In genomic region chr17:47203984-47204721, GRCh38 we compare ENCODE assay signal across 9 cellular contexts. TPM values are rescaled to one million over a fixed set of nuclear protein-coding genes. Genes with fewer than 3 reads are reported as not detected.
A peak's percentile ranks its signal among the peaks of the same experiment; 100 is the strongest.
DNase-seq lines count a peak whose midpoint lies in the region; ATAC-seq, FAIRE-seq and TF ChIP-seq lines count a peak whose summit lies in the region.
"Had no signal": no experiment of that assay in that cellular context is flagged by ENCODE, and none has a peak within 500 bp of the region (broad histone marks: within the 10 kb centered on the region; RNA-seq: fewer than 3 reads in every experiment).

No MANE protein-coding gene starts in this region.

- in situ Hi-C loops in GM13977 (cut with MboI; ENCODE audit: low pct_unique_long_range_greater_than_20kb, low sequenced_read_pairs, unreplicated experiment): no loop called here

- H3K4me1 Mint-ChIP-seq in activated T-helper 1 cell treated with anti-CD3 and anti-CD28 coated beads, Interleukin-12 subunit alpha, Interleukin-12 subunit beta, Interleukin-2, Interleukin-4 antibody, amounts not matched to agents 30 ng/mL and 10 ng/mL and 1 ng/mL, durations not matched to agents 14 hours and 24 hours and 36 hours (ENCODE audit: low read depth): peaks cover 54% of the 10 kb centered on the region

- H3K36me3 ChIP-seq in heart right ventricle (no peaks in the 10 kb centered on the region), muscle layer of duodenum (ENCODE audit: control insufficient read depth in 1 of 2, insufficient read depth in 2 of 2, low read length in 2 of 2) (no peaks in the 10 kb centered on the region)

- H3K36me3 Mint-ChIP-seq in activated T-helper 1 cell treated with anti-CD3 and anti-CD28 coated beads, Interleukin-12 subunit alpha, Interleukin-12 subunit beta, Interleukin-2, Interleukin-4 antibody, amounts not matched to agents 30 ng/mL and 10 ng/mL and 1 ng/mL, durations not matched to agents 14 hours and 24 hours and 36 hours (ENCODE audit: low read depth): no peaks in the 10 kb centered on the region

- H3K9me3 Mint-ChIP-seq in activated T-helper 1 cell treated with anti-CD3 and anti-CD28 coated beads, Interleukin-12 subunit alpha, Interleukin-12 subunit beta, Interleukin-2, Interleukin-4 antibody, amounts not matched to agents 30 ng/mL and 10 ng/mL and 1 ng/mL, durations not matched to agents 14 hours and 24 hours and 36 hours: no peaks in the 10 kb centered on the region

- H3K9me3 ChIP-seq in heart right ventricle: no peaks in the 10 kb centered on the region
- no peaks in the 10 kb centered on the region for H3K9me3 ChIP-seq in muscle layer of duodenum (ENCODE audit: control insufficient read depth in 1 of 2, low read length in 2 of 2)

- no peaks in the 10 kb centered on the region for H3K27me3 Mint-ChIP-seq in activated T-helper 1 cell treated with anti-CD3 and anti-CD28 coated beads, Interleukin-12 subunit alpha, Interleukin-12 subunit beta, Interleukin-2, Interleukin-4 antibody, amounts not matched to agents 30 ng/mL and 10 ng/mL and 1 ng/mL, durations not matched to agents 14 hours and 24 hours and 36 hours (ENCODE audit: insufficient read depth)

- H3K27ac ChIP-seq in heart right ventricle (peak overlapping the region in 9 of 10 donors; percentile 57 to 92 (median 77)), muscle layer of duodenum (ENCODE audit: low read length) (peak overlapping the region; percentile 64)

- no peaks in the 10 kb centered on the region for H3K27me3 ChIP-seq in heart right ventricle
- no peaks in the 10 kb centered on the region for H3K27me3 ChIP-seq in muscle layer of duodenum (ENCODE audit: low read depth, low read length)

- H3K27ac Mint-ChIP-seq in activated T-helper 1 cell treated with anti-CD3 and anti-CD28 coated beads, Interleukin-12 subunit alpha, Interleukin-12 subunit beta, Interleukin-2, Interleukin-4 antibody, amounts not matched to agents 30 ng/mL and 10 ng/mL and 1 ng/mL, durations not matched to agents 14 hours and 24 hours and 36 hours: peak overlapping the region; percentile 84

- H3K4me1 ChIP-seq in heart right ventricle (peaks cover 6 to 66% (median 35%) of the 10 kb centered on the region in 9 donors), muscle layer of duodenum (ENCODE audit: control insufficient read depth in 1 of 2, insufficient read depth in 2 of 2, low read length in 2 of 2) (peaks cover 9 to 14% of the 10 kb centered on the region in 2 donors)

- no peak for FAIRE-seq in urothelium cell line (lab: Jason Lieb, UNC)

- DNase-seq in heart right ventricle (no peak), Right ventricle myocardium inferior (ENCODE audit: missing footprints) (no peak), urothelium cell line (ENCODE audit: low spot score) (peak; percentile 27), GM13977 (ENCODE audit: low spot score) (no peak), NOMO-1 (lab: John Stamatoyannopoulos, UW; ENCODE audit: unreplicated experiment in 2 of 2) (no peak)
- peak; percentile 46 for DNase-seq in activated T-helper 1 cell treated with anti-CD3 and anti-CD28 coated beads, Interleukin-12 subunit alpha, Interleukin-12 subunit beta, Interleukin-2, Interleukin-4 antibody, amounts not matched to agents 30 ng/mL and 10 ng/mL and 1 ng/mL, durations not matched to agents 14 hours and 24 hours and 36 hours (ENCODE audit: low spot score)

- TF ChIP-seq CTCF in heart right ventricle (IDR thresholded peaks at IDR 0.05) (no peak), GM13977 (IDR thresholded peaks at IDR 0.05; ENCODE audit: extremely low read depth, insufficient read depth, missing control alignments) (no peak)

- no peak overlapping the region for H3K4me3 ChIP-seq in heart right ventricle
- H3K4me3 ChIP-seq in muscle layer of duodenum (ENCODE audit: low read depth in 1 of 2, low read length in 2 of 2): peak overlapping the region in 1 of 2 donors; percentile 12

- ATAC-seq in heart right ventricle (peak in 1 of 8 donors; percentile 15), Right ventricle myocardium inferior (no peak), GM19395 (IDR thresholded peaks at IDR 0.05; ENCODE audit: unreplicated experiment) (no peak)

- 68 to 72% methylated on average over 6 of the region's 6 CpGs for WGBS in heart right ventricle, 2 donors

- intact Hi-C loops in heart right ventricle (cut with DNase I) (no loop called here), Right ventricle myocardium inferior (cut with DNase I) (no loop called here)
- intact Hi-C loops in activated T-helper 1 cell treated with anti-CD3 and anti-CD28 coated beads, Interleukin-12 subunit alpha, Interleukin-12 subunit beta, Interleukin-2, Interleukin-4 antibody, amounts not matched to agents 30 ng/mL and 10 ng/mL and 1 ng/mL, durations not matched to agents 14 hours and 24 hours and 36 hours (cut with micrococcal nuclease): no loop called here

- peak overlapping the region; percentile 75 for H3K4me3 Mint-ChIP-seq in activated T-helper 1 cell treated with anti-CD3 and anti-CD28 coated beads, Interleukin-12 subunit alpha, Interleukin-12 subunit beta, Interleukin-2, Interleukin-4 antibody, amounts not matched to agents 30 ng/mL and 10 ng/mL and 1 ng/mL, durations not matched to agents 14 hours and 24 hours and 36 hours

RNA-seq across cellular contexts. Expression of gene MYL4, which starts 5.0 kb away (rescaled TPM):
- total RNA-seq in heart right ventricle: 100 to 1,000 TPM in 5 of 10 donors, 10 to 100 TPM in 5; 33.9 to 459 (median 92.5) TPM
- 100 to 1,000 TPM in 1 of 2 donors, 10 to 100 TPM in 1; 36.5 to 239 TPM for polyA plus RNA-seq in heart right ventricle
- 322 TPM for total RNA-seq in Right ventricle myocardium inferior
- not detected in 2 replicates for total RNA-seq in activated T-helper 1 cell treated with anti-CD3 and anti-CD28 coated beads, Interleukin-12 subunit alpha, Interleukin-12 subunit beta, Interleukin-2, Interleukin-4 antibody, amounts not matched to agents 30 ng/mL and 10 ng/mL and 1 ng/mL, durations not matched to agents 14 hours and 24 hours and 36 hours
- total RNA-seq: esophagus mucosa had no signal

RNA-seq across cellular contexts. Expression of gene CDC27, which starts 15.1 kb away (rescaled TPM):
- total RNA-seq in heart right ventricle (100 to 1,000 TPM in 2 of 10 donors, 10 to 100 TPM in 8; 73.7 to 103 (median 84.9) TPM), Right ventricle myocardium inferior (88.9 TPM)
- 10 to 100 TPM; 14.0 to 21.3 TPM for polyA plus RNA-seq in heart right ventricle
- 89.7 and 92.0 TPM in 2 replicates for total RNA-seq in activated T-helper 1 cell treated with anti-CD3 and anti-CD28 coated beads, Interleukin-12 subunit alpha, Interleukin-12 subunit beta, Interleukin-2, Interleukin-4 antibody, amounts not matched to agents 30 ng/mL and 10 ng/mL and 1 ng/mL, durations not matched to agents 14 hours and 24 hours and 36 hours

RNA-seq across cellular contexts. Expression of gene ITGB3, which starts 49.5 kb away (rescaled TPM):
- total RNA-seq in heart right ventricle: 10 to 100 TPM in 1 of 10 donors, 1 to 10 TPM in 9; 2.5 to 18.0 (median 3.5) TPM
- polyA plus RNA-seq in heart right ventricle: 1 to 10 TPM; 1.9 to 2.4 TPM
- total RNA-seq in Right ventricle myocardium inferior: 3.8 TPM
- total RNA-seq in activated T-helper 1 cell treated with anti-CD3 and anti-CD28 coated beads, Interleukin-12 subunit alpha, Interleukin-12 subunit beta, Interleukin-2, Interleukin-4 antibody, amounts not matched to agents 30 ng/mL and 10 ng/mL and 1 ng/mL, durations not matched to agents 14 hours and 24 hours and 36 hours: not detected in 2 replicates

Comparison
In these comparisons a context has a peak if more than half of its experiments do, and no peak if none do; other contexts are left out.
1. DNase-seq: peak in activated T-helper 1 cell treated with anti-CD3 and anti-CD28 coated beads, Interleukin-12 subunit alpha, Interleukin-12 subunit beta, Interleukin-2, Interleukin-4 antibody, amounts not matched to agents 30 ng/mL and 10 ng/mL and 1 ng/mL, durations not matched to agents 14 hours and 24 hours and 36 hours (single experiment) and urothelium cell line (single experiment); none in heart right ventricle (0 of 2), Right ventricle myocardium inferior (single experiment), GM13977 (single experiment) and NOMO-1 (0 of 2).
2. RNA of gene MYL4, which starts 5.0 kb away (total RNA-seq): 322 TPM in Right ventricle myocardium inferior (single experiment) and 33.9 to 459 TPM in heart right ventricle; not detected in activated T-helper 1 cell treated with anti-CD3 and anti-CD28 coated beads, Interleukin-12 subunit alpha, Interleukin-12 subunit beta, Interleukin-2, Interleukin-4 antibody, amounts not matched to agents 30 ng/mL and 10 ng/mL and 1 ng/mL, durations not matched to agents 14 hours and 24 hours and 36 hours; every median in the first group is over 10 times any median in the second.